In genomic region chr19:35740423-35741215, GRCh38 we compare ENCODE assay signal across 1 cellular context.
TF ChIP-seq lines count a peak whose summit lies in the region.

No MANE protein-coding gene starts in this region.

TF ChIP-seq in GM12878, 131 proteins besides CTCF, POLR2A, EP300 and RAD21 (continued from another document and continues in another):
- peak; percentile 77 for TF ChIP-seq YY1 (IDR thresholded peaks at IDR 0.05; ENCODE audit: low read depth, low read length)
- TF ChIP-seq HDAC2 (IDR thresholded peaks at IDR 0.05) = no peak
- TF ChIP-seq GABPA (IDR thresholded peaks at IDR 0.05; ENCODE audit: low read depth) = no peak
- TF ChIP-seq GATAD2B (conservative IDR thresholded peaks at IDR 0.05; ENCODE audit: low read depth) = peak; percentile 44
- TF ChIP-seq HDGF (IDR thresholded peaks at IDR 0.05) = peak; percentile 99
- TF ChIP-seq CHD2 (IDR thresholded peaks at IDR 0.05; ENCODE audit: borderline replicate concordance, low read depth, low read length) = peak; percentile 71
- no peak for TF ChIP-seq SMARCA5 (IDR thresholded peaks at IDR 0.05)
- no peak for TF ChIP-seq MEF2B (IDR thresholded peaks at IDR 0.05; ENCODE audit: partially characterized antibody, poor library complexity, severe bottlenecking)
- TF ChIP-seq CBFB (IDR thresholded peaks at IDR 0.05; ENCODE audit: low read depth) = peak; percentile 59; the same call in 1 of the 2 replicates
- TF ChIP-seq NBN (IDR thresholded peaks at IDR 0.05) = peak; percentile 92
- TF ChIP-seq SMAD1 (IDR thresholded peaks at IDR 0.05; ENCODE audit: low read depth, partially characterized antibody) = peak; percentile 33
- TF ChIP-seq WRNIP1 (IDR thresholded peaks at IDR 0.05; ENCODE audit: borderline replicate concordance, low read depth, low read length) = no peak
- no peak; the same call in 1 of the 2 replicates for TF ChIP-seq CREM (IDR thresholded peaks at IDR 0.05; ENCODE audit: low read depth)
- TF ChIP-seq RBBP5 (conservative IDR thresholded peaks at IDR 0.05) = no peak
- TF ChIP-seq BCL11A (IDR thresholded peaks at IDR 0.05; ENCODE audit: low read depth, low read length) = no peak
- no peak for TF ChIP-seq ASH2L (IDR thresholded peaks at IDR 0.05; ENCODE audit: borderline replicate concordance, low read depth)
- TF ChIP-seq SUPT20H (IDR thresholded peaks at IDR 0.05; ENCODE audit: borderline replicate concordance, control insufficient read depth, low read depth, low read length) = no peak
- no peak for TF ChIP-seq NR2C2 (IDR thresholded peaks at IDR 0.05; ENCODE audit: borderline replicate concordance, control insufficient read depth, insufficient read length, low read depth)
- TF ChIP-seq ZNF687 (IDR thresholded peaks at IDR 0.05) = no peak
- no peak for TF ChIP-seq ZNF24 (IDR thresholded peaks at IDR 0.05)
- TF ChIP-seq TARDBP (IDR thresholded peaks at IDR 0.05; ENCODE audit: borderline replicate concordance) = no peak
- TF ChIP-seq IRF3 (IDR thresholded peaks at IDR 0.05) = peak; percentile 7; the same call in 1 of the 2 replicates
- no peak for TF ChIP-seq CHD4 (IDR thresholded peaks at IDR 0.05)
- TF ChIP-seq BMI1 (IDR thresholded peaks at IDR 0.05; ENCODE audit: borderline replicate concordance) = no peak
- no peak for TF ChIP-seq FOXM1 (IDR thresholded peaks at IDR 0.05; ENCODE audit: low read depth, low read length)
- no peak for TF ChIP-seq CBX3 (IDR thresholded peaks at IDR 0.05; ENCODE audit: borderline replicate concordance, low read depth)
- peak; percentile 46 for TF ChIP-seq PBX3 (IDR thresholded peaks at IDR 0.05; ENCODE audit: insufficient replicate concordance, low read depth, low read length)
- TF ChIP-seq SKIL (IDR thresholded peaks at IDR 0.05; ENCODE audit: low read depth, poor library complexity, severe bottlenecking) = no peak
- TF ChIP-seq USF2 (IDR thresholded peaks at IDR 0.05; ENCODE audit: borderline replicate concordance, low read depth, low read length) = no peak
- TF ChIP-seq NR2C1 (IDR thresholded peaks at IDR 0.05) = peak; percentile 17; the same call in 1 of the 2 replicates
- TF ChIP-seq CEBPB (IDR thresholded peaks at IDR 0.05; ENCODE audit: borderline replicate concordance in 1 of 2, low read depth in 2 of 2, low read length in 2 of 2) = no peak
- TF ChIP-seq HSF1 (IDR thresholded peaks at IDR 0.05; ENCODE audit: low read depth, low read length) = no peak
- 0 out of 2 replicates have a peak, but pooled peaks have one; percentile 3 for TF ChIP-seq MAX (IDR thresholded peaks at IDR 0.05; ENCODE audit: low read depth, low read length)
- TF ChIP-seq STAT3 (IDR thresholded peaks at IDR 0.05; ENCODE audit: low read depth, low read length) = no peak
- TF ChIP-seq MYB (IDR thresholded peaks at IDR 0.05; ENCODE audit: borderline replicate concordance, low read depth, low read length) = no peak
- TF ChIP-seq REST (IDR thresholded peaks at IDR 0.05; ENCODE audit: low read depth, low read length) = no peak
- no peak for TF ChIP-seq BCLAF1 (IDR thresholded peaks at IDR 0.05)
- no peak for TF ChIP-seq JUNB (IDR thresholded peaks at IDR 0.05)
- TF ChIP-seq RB1 (IDR thresholded peaks at IDR 0.05; ENCODE audit: borderline replicate concordance) = peak; percentile 22; the same call in 1 of the 2 replicates
- no peak for TF ChIP-seq RAD51 (IDR thresholded peaks at IDR 0.05)
- peak; percentile 88 for TF ChIP-seq POLR2AphosphoS5 (IDR thresholded peaks at IDR 0.05; ENCODE audit: low read length)
- TF ChIP-seq EED (IDR thresholded peaks at IDR 0.05; ENCODE audit: low read depth) = no peak
- TF ChIP-seq IKZF2 (IDR thresholded peaks at IDR 0.05) = peak in 1 of 2 experiments; percentile 17; a peak in 2 of 4 replicates
- TF ChIP-seq CBX5 (IDR thresholded peaks at IDR 0.05; ENCODE audit: low read depth) = no peak
- peak; percentile 61; the same call in 1 of the 2 replicates for TF ChIP-seq MLLT1 (IDR thresholded peaks at IDR 0.05)
- no peak for TF ChIP-seq NFXL1 (IDR thresholded peaks at IDR 0.05; ENCODE audit: borderline replicate concordance)
- peak; percentile 37; the same call in 1 of the 2 replicates for TF ChIP-seq RUNX3 (IDR thresholded peaks at IDR 0.05; ENCODE audit: low read length)
